16 cellular contexts compared by ENCODE assay signal in genomic region chr22:45277720-45278119, GRCh38. TPM values are rescaled to one million over a fixed set of nuclear protein-coding genes. Genes with fewer than 3 reads are reported as not detected.
"Had no signal": no experiment of that assay in that cellular context is flagged by ENCODE, and none has a peak within 500 bp of the region (broad histone marks: within the 10 kb centered on the region; RNA-seq: fewer than 3 reads in every experiment).

No MANE protein-coding gene starts in this region.

RNA-seq across cellular contexts. Expression of gene UPK3A, which starts 7.0 kb away (rescaled TPM):
- total RNA-seq: activated CD4-positive, alpha-beta memory T cell treated with anti-CD3 and anti-CD28 coated beads for 36 hours; activated CD4-positive, alpha-beta T cell treated with anti-CD3 and anti-CD28 coated beads for 36 hours; activated CD8-positive, alpha-beta memory T cell treated with anti-CD3 and anti-CD28 coated beads for 36 hours; activated CD8-positive, alpha-beta T cell treated with anti-CD3 and anti-CD28 coated beads for 36 hours; activated naive CD4-positive, alpha-beta T cell treated with anti-CD3 and anti-CD28 coated beads for 36 hours; activated naive CD4-positive, alpha-beta T cell treated with anti-CD3 and anti-CD28 coated beads, Interleukin-2, amount 50 U/mL, for 72 hours; activated naive CD8-positive, alpha-beta T cell treated with anti-CD3 and anti-CD28 coated beads for 36 hours; activated T-cell treated with anti-CD3 and anti-CD28 coated beads, Interleukin-2, amount 50 U/mL, for 4 hours; activated T-cell treated with anti-CD3 and anti-CD28 coated beads, Interleukin-2, amount 50 U/mL, for 72 hours; activated T-helper 1 cell treated with anti-CD3 and anti-CD28 coated beads, Interleukin-12 subunit alpha, Interleukin-12 subunit beta, Interleukin-2, Interleukin-4 antibody, amounts not matched to agents 30 ng/mL and 10 ng/mL and 1 ng/mL, durations not matched to agents 14 hours and 24 hours and 36 hours; activated T-helper 17 cell treated with anti-CD3 and anti-CD28 coated beads, Interleukin-2, amount 50 U/mL, for 72 hours; adrenal gland; aorta; astrocyte; body of pancreas; breast epithelium had no signal
- polyA plus RNA-seq: aorta had no signal
